Comparison of ENCODE assay signal across 16 cellular contexts in genomic region chr3:59108091-59108815, GRCh38. TPM values are rescaled to one million over a fixed set of nuclear protein-coding genes. Genes with fewer than 3 reads are reported as not detected.
DNase-seq lines count a peak whose midpoint lies in the region; ATAC-seq, FAIRE-seq and TF ChIP-seq lines count a peak whose summit lies in the region.
"Had no signal": no experiment of that assay in that cellular context is flagged by ENCODE, and none has a peak within 500 bp of the region (broad histone marks: within the 10 kb centered on the region; RNA-seq: fewer than 3 reads in every experiment).

No MANE protein-coding gene starts in this region.

- TF ChIP-seq CTCF in foreskin keratinocyte (conservative IDR thresholded peaks at IDR 0.05) (no peak), pancreas (IDR thresholded peaks at IDR 0.05) (no peak)

- no peak overlapping the region for H3K4me3 ChIP-seq in pancreas

- ATAC-seq in SK-N-SH treated with all-trans-retinoic acid at 6 μM for 48 hours (peak; percentile 70), foreskin keratinocyte (peak; percentile 50), pancreas (no peak), GM21737 (IDR thresholded peaks at IDR 0.05; ENCODE audit: unreplicated experiment) (no peak)

- peak; percentile 41 for DNase-seq in A172 (ENCODE audit: low spot score)
- DNase-seq in H54 (ENCODE audit: insufficient read length, low spot score): no peak
- no peak for DNase-seq in foreskin keratinocyte
- no peak for DNase-seq in RCC 7860 (ENCODE audit: low spot score)
- DNase-seq in pancreas: no peak
- no peak for DNase-seq in T-helper 2 cell
- DNase-seq: brain microvascular endothelial cell; DMS79; effector memory CD4-positive, alpha-beta T cell; immature natural killer cell; Karpas-422; NCI-H774; stimulated activated naive CD4-positive, alpha-beta T cell treated with Interleukin-2 at 50 U/mL for 16 hours had no signal

- peak; percentile 92 for FAIRE-seq in H54 (lab: Jason Lieb, UNC)
- no peak for FAIRE-seq in RCC 7860 (lab: Jason Lieb, UNC)
- FAIRE-seq in pancreas (lab: Jason Lieb, UNC): no peak

- H3K27me3 ChIP-seq in foreskin keratinocyte: no peaks in the 10 kb centered on the region
- no peaks in the 10 kb centered on the region for H3K27me3 ChIP-seq in pancreas
- H3K27me3 ChIP-seq: brain microvascular endothelial cell had no signal

- H3K36me3 ChIP-seq in pancreas: no peaks in the 10 kb centered on the region
- H3K36me3 ChIP-seq: brain microvascular endothelial cell had no signal

- 53 to 58% methylated on average over 4 of the region's 4 CpGs for WGBS in pancreas, 2 donors

- intact Hi-C loops in pancreas (cut with DNase I): no loop called here

- H3K27ac ChIP-seq in foreskin keratinocyte (no peak overlapping the region), pancreas (no peak overlapping the region)
- H3K27ac ChIP-seq: brain microvascular endothelial cell, HL-60 had no signal

- H3K9me3 ChIP-seq in pancreas: no peaks in the 10 kb centered on the region

- no peak for TF ChIP-seq POLR2A in H54 (IDR thresholded peaks at IDR 0.05; ENCODE audit: low read depth, low read length)

- H3K4me1 ChIP-seq in foreskin keratinocyte (no peaks in the 10 kb centered on the region), pancreas (peaks cover 0 to 4% (median 0%) of the 10 kb centered on the region in 3 donors)

TF ChIP-seq in SK-N-SH treated with all-trans-retinoic acid at 6 μM for 48 hours, 23 proteins besides CTCF, POLR2A, EP300 and RAD21:
- TF ChIP-seq ISL1 (CRISPR knock-in tag; IDR thresholded peaks at IDR 0.05) (no peak), CSDC2 (CRISPR knock-in tag; IDR thresholded peaks at IDR 0.05) (no peak), ZNF8 (CRISPR knock-in tag; IDR thresholded peaks at IDR 0.05) (no peak), TCF4 (CRISPR knock-in tag; IDR thresholded peaks at IDR 0.05; ENCODE audit: borderline replicate concordance) (no peak), ZFP30 (CRISPR knock-in tag; IDR thresholded peaks at IDR 0.05) (no peak), CSRNP3 (CRISPR knock-in tag; IDR thresholded peaks at IDR 0.05) (no peak), ARNTL (CRISPR knock-in tag; IDR thresholded peaks at IDR 0.05; ENCODE audit: borderline replicate concordance, low read depth) (no peak), ZNF70 (CRISPR knock-in tag; IDR thresholded peaks at IDR 0.05) (no peak), ZNF565 (CRISPR knock-in tag; conservative IDR thresholded peaks at IDR 0.05; ENCODE audit: low read depth) (no peak), GLIS3 (CRISPR knock-in tag; IDR thresholded peaks at IDR 0.05) (no peak), SNAI2 (CRISPR knock-in tag; IDR thresholded peaks at IDR 0.05) (no peak), TSHZ2 (CRISPR knock-in tag; IDR thresholded peaks at IDR 0.05) (no peak), RARB (CRISPR knock-in tag; IDR thresholded peaks at IDR 0.05) (no peak), OSR1 (CRISPR knock-in tag; IDR thresholded peaks at IDR 0.05) (no peak), ZC3H10 (CRISPR knock-in tag; IDR thresholded peaks at IDR 0.05) (no peak), PPARA (CRISPR knock-in tag; IDR thresholded peaks at IDR 0.05; ENCODE audit: borderline replicate concordance) (no peak), PATZ1 (CRISPR knock-in tag; IDR thresholded peaks at IDR 0.05; ENCODE audit: borderline replicate concordance) (no peak)
- TF ChIP-seq, protein P1, sequence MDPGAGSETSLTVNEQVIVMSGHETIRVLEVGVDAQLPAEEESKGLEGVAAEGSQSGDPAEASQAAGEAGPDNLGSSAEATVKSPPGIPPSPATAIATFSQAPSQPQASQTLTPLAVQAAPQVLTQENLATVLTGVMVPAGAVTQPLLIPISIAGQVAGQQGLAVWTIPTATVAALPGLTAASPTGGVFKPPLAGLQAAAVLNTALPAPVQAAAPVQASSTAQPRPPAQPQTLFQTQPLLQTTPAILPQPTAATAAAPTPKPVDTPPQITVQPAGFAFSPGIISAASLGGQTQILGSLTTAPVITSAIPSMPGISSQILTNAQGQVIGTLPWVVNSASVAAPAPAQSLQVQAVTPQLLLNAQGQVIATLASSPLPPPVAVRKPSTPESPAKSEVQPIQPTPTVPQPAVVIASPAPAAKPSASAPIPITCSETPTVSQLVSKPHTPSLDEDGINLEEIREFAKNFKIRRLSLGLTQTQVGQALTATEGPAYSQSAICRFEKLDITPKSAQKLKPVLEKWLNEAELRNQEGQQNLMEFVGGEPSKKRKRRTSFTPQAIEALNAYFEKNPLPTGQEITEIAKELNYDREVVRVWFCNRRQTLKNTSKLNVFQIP (CRISPR knock-in tag; IDR thresholded peaks at IDR 0.05; ENCODE audit: borderline replicate concordance, low read depth): no peak

RNA-seq across cellular contexts. Expression of gene CFAP20DC, which starts 58.4 kb away (rescaled TPM):
- total RNA-seq in A172 (2014; rRNA removed; shearing (Covaris generic)): 6.5 and 6.8 TPM in 2 replicates
- total RNA-seq in foreskin keratinocyte (5.6 and 8.5 TPM in 2 replicates), pancreas (1 to 10 TPM in 1 of 6 donors, under 1 TPM in 5; 0.23 to 1.2 (median 0.37) TPM)
- polyA plus RNA-seq in foreskin keratinocyte (3.2 and 3.3 TPM in 2 replicates), pancreas (under 1 TPM; 0.38 to 0.61 TPM)
- polyA plus RNA-seq: immature natural killer cell had no signal

Comparison
In these comparisons a context has a peak if more than half of its experiments do, and no peak if none do; other contexts are left out.
1. ATAC-seq: peak in SK-N-SH treated with all-trans-retinoic acid at 6 μM for 48 hours (single experiment) and foreskin keratinocyte (single experiment); none in pancreas (0 of 4) and GM21737 (single experiment).